Comparison of ENCODE assay signal across 22 cellular contexts in the genomic region with DNA sequence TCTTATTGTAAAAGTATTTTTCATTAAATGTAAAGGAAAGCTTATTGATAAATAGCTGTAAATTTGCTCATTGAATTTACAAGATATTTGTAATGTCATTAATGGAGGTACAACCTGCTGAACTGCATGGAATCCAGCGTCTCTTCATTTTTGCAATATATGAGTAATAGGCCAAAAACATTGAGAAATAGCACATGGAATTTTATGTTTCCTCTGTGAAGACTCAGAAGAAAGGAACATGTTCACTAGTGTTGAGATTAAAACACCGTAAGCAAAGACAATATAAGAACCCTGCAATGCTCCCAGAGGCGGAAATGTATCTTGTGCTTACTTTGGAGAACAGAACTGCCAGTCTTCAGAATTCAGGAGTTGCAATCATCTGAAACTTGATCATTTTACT.
"Had no signal": no experiment of that assay in that cellular context is flagged by ENCODE, and none has a peak within 500 bp of the region (broad histone marks: within the 10 kb centered on the region; RNA-seq: fewer than 3 reads in every experiment).

No MANE protein-coding gene starts in this region.

- H3K4me3 ChIP-seq: colonic mucosa, esophagus muscularis mucosa, gastrocnemius medialis, heart right ventricle, left lung, lower lobe of right lung, mucosa of descending colon had no signal

- H3K9me3 Mint-ChIP-seq: dendritic cell treated with granulocyte-macrophage colony-stimulating factor and Interleukin-4, amounts not matched to agents 40 ng/mL and 50 ng/mL, for 4 days; endodermal cell; mesothelial cell of epicardium had no signal

- H3K36me3 Mint-ChIP-seq: mesothelial cell of epicardium, naive B cell had no signal

- DNase-seq: colonic mucosa; cortex of kidney; effector CD8-positive, alpha-beta T cell; effector memory CD8-positive, alpha-beta T cell; endodermal cell; foreskin fibroblast; foreskin melanocyte; gastrocnemius medialis; glutamatergic neuron; head of caudate nucleus; heart right ventricle; hippocampal formation; left cardiac atrium; left lung; left ventricle myocardium superior; lower lobe of right lung; mesenchymal stem cell; mucosa of descending colon; naive B cell had no signal

- ATAC-seq: effector memory CD8-positive, alpha-beta T cell; gastrocnemius medialis; heart right ventricle; left cardiac atrium; left lung; left ventricle myocardium superior; lower lobe of right lung; mucosa of descending colon had no signal

- H3K4me1 Mint-ChIP-seq: endodermal cell, naive B cell had no signal

- H3K36me3 ChIP-seq: colonic mucosa, esophagus muscularis mucosa, gastrocnemius medialis, heart right ventricle, left lung, lower lobe of right lung had no signal

- H3K27me3 ChIP-seq: colonic mucosa, esophagus muscularis mucosa, gastrocnemius medialis, heart right ventricle, left lung had no signal

- H3K9me3 ChIP-seq: colonic mucosa, esophagus muscularis mucosa, gastrocnemius medialis, heart right ventricle, left lung, lower lobe of right lung, mucosa of descending colon had no signal

- H3K4me1 ChIP-seq: colonic mucosa, esophagus muscularis mucosa, gastrocnemius medialis, heart right ventricle, left lung, lower lobe of right lung had no signal

- H3K4me3 Mint-ChIP-seq: dendritic cell treated with granulocyte-macrophage colony-stimulating factor and Interleukin-4, amounts not matched to agents 40 ng/mL and 50 ng/mL, for 4 days; effector memory CD8-positive, alpha-beta T cell; endodermal cell; mesothelial cell of epicardium; naive B cell had no signal

- H3K27ac Mint-ChIP-seq: dendritic cell treated with granulocyte-macrophage colony-stimulating factor and Interleukin-4, amounts not matched to agents 40 ng/mL and 50 ng/mL, for 4 days; effector memory CD8-positive, alpha-beta T cell; endodermal cell; mesothelial cell of epicardium; naive B cell had no signal
